ENCODE assay signal across 23 cellular contexts in the genomic region with DNA sequence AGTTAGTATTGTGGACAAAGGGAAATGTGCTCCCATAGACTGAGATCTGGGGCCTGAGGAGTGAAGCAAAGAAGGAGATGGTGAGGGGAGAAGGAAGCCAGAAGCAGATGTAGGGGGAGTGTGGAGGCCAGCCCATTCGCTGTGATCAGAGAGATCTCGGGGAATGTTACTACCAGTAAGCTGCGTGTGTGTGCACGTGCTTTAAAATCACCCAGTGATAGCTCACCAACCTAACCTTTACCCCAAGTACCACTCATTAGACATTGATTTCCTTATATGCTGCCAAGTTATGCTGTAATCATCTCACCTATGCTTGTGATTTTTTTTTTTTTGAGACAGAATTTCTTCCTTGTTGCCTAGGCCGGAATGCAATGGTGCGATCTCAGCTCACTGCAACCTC.
"Had no signal": no experiment of that assay in that cellular context is flagged by ENCODE, and none has a peak within 500 bp of the region (broad histone marks: within the 10 kb centered on the region; RNA-seq: fewer than 3 reads in every experiment).

No MANE protein-coding gene starts in this region.

- H3K4me3 ChIP-seq: colonic mucosa, gastroesophageal sphincter, heart left ventricle, hepatocyte, lower lobe of right lung had no signal

- H3K36me3 ChIP-seq: colonic mucosa, gastroesophageal sphincter, heart left ventricle, lower lobe of right lung had no signal

- H3K36me3 Mint-ChIP-seq: immature natural killer cell had no signal

- DNase-seq: cerebellar nuclear complex; colonic mucosa; cortex of kidney; effector CD8-positive, alpha-beta T cell; effector memory CD8-positive, alpha-beta T cell; endodermal cell; erythroblast; foreskin keratinocyte; heart left ventricle; hypothalamus; immature natural killer cell; islet precursor cell; kidney; kidney glomerular epithelial cell; left colon; left ventricle myocardium superior; lower lobe of right lung; mesenchymal stem cell; midbrain had no signal

- H3K27me3 ChIP-seq: colonic mucosa, foreskin keratinocyte, gastroesophageal sphincter, heart left ventricle, hepatocyte had no signal

- H3K9me3 Mint-ChIP-seq: endodermal cell had no signal

- H3K27ac ChIP-seq: colonic mucosa, epithelial cell of prostate, foreskin keratinocyte, gastroesophageal sphincter, heart left ventricle, hepatocyte, lower lobe of right lung had no signal

- H3K4me1 Mint-ChIP-seq: endodermal cell, immature natural killer cell had no signal

- H3K4me1 ChIP-seq: colonic mucosa, foreskin keratinocyte, gastroesophageal sphincter, heart left ventricle had no signal

- H3K9me3 ChIP-seq: colonic mucosa, gastroesophageal sphincter, heart left ventricle, lower lobe of right lung had no signal

- H3K4me3 Mint-ChIP-seq: dendritic cell treated with granulocyte-macrophage colony-stimulating factor and Interleukin-4, amounts not matched to agents 40 ng/mL and 50 ng/mL, for 4 days; effector memory CD8-positive, alpha-beta T cell; endodermal cell; immature natural killer cell had no signal

- H3K27ac Mint-ChIP-seq: dendritic cell treated with granulocyte-macrophage colony-stimulating factor and Interleukin-4, amounts not matched to agents 40 ng/mL and 50 ng/mL, for 4 days; effector memory CD8-positive, alpha-beta T cell; endodermal cell; immature natural killer cell had no signal

- H3K27me3 Mint-ChIP-seq: dendritic cell treated with granulocyte-macrophage colony-stimulating factor and Interleukin-4, amounts not matched to agents 40 ng/mL and 50 ng/mL, for 4 days; effector memory CD8-positive, alpha-beta T cell had no signal
